Comparison of ENCODE assay signal across 13 cellular contexts in the genomic region with DNA sequence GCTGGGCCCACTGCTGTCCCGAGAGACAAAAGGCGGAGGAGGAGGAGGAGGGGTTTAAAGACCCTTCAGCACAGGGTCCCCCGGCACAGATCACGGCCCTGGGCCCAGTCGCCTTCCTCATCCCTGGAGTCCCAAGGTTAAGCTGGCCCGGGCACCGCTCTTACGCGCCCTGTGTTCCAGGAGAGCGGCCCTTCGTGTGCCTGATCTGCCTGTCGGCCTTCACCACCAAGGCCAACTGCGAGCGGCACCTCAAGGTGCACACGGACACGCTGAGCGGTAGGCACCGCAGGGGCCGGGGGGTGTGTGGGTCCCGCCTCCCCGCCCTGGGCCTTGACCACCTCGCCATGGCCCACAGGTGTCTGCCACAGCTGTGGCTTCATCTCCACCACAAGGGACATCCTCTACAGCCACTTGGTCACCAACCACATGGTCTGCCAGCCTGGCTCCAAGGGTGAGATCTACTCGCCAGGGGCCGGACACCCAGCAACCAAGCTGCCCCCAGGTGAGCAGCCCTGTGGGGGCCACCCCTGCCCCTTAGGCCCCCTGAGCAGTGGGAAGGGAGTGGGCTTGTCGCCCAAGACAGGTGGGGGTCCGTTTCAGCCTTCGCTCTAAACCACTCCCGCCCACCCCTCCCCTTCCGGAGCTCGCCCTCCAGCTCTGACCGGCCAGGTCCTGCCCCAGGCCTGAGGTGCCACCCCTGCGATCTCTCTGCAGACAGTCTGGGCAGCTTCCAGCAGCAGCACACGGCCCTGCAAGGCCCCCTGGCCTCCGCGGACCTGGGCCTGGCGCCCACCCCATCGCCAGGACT. TPM values are rescaled to one million over a fixed set of nuclear protein-coding genes. Genes with fewer than 3 reads are reported as not detected.
DNase-seq lines count a peak whose midpoint lies in the region; ATAC-seq and TF ChIP-seq lines count a peak whose summit lies in the region.
"Had no signal": no experiment of that assay in that cellular context is flagged by ENCODE, and none has a peak within 500 bp of the region (broad histone marks: within the 10 kb centered on the region; RNA-seq: fewer than 3 reads in every experiment).

No MANE protein-coding gene starts in this region.

- no peak overlapping the region for H3K9ac ChIP-seq in colonic mucosa (ENCODE audit: low read depth in 2 of 2, low read length in 2 of 2)

- H3K36me3 ChIP-seq in HEK293 (ENCODE audit: control insufficient read depth in 2 of 2, insufficient read depth in 1 of 2, low read length in 2 of 2) (peaks cover 0 to 40% of the 10 kb centered on the region in 2 experiments; a peak in 1 of 3 replicates), colonic mucosa (no peaks in the 10 kb centered on the region), left lung (no peaks in the 10 kb centered on the region), spleen (peaks cover 0 to 58% (median 15%) of the 10 kb centered on the region in 6 donors)

- H3K4me3 Mint-ChIP-seq in CD4-positive, alpha-beta T cell, result no peak overlapping the region
- H3K4me3 Mint-ChIP-seq: activated T-cell treated with anti-CD3 and anti-CD28 coated beads, Interleukin-2, amount 50 U/mL, for 72 hours had no signal

- peaks cover 6% of the 10 kb centered on the region; the same call in 1 of the 2 replicates for H3K4me1 ChIP-seq in HEK293 (ENCODE audit: control insufficient read depth, insufficient read depth, low read length)
- peaks cover 7% of the 10 kb centered on the region for H3K4me1 ChIP-seq in colonic mucosa
- peaks cover 7 to 11% of the 10 kb centered on the region in 2 donors for H3K4me1 ChIP-seq in left lung
- H3K4me1 ChIP-seq in spleen, result peaks cover 11 to 55% (median 27%) of the 10 kb centered on the region in 6 donors

- H3K36me3 Mint-ChIP-seq in CD4-positive, alpha-beta T cell (ENCODE audit: low read depth), result no peaks in the 10 kb centered on the region
- H3K36me3 Mint-ChIP-seq: CD4-positive, CD25-positive, alpha-beta regulatory T cell had no signal

- in situ Hi-C loops in ACHN (cut with HindIII; ENCODE audit: low pct_ligation_motif_present, low pct_unique_long_range_greater_than_20kb, low sequenced_read_pairs), result loop anchor here (25.0 kb wide), 1 partner anchor 95 kb away; no protein-coding TSS in a partner anchor

- H3K4me1 Mint-ChIP-seq in CD4-positive, alpha-beta T cell (ENCODE audit: low read depth), result peaks cover 11% of the 10 kb centered on the region

- DNase-seq in colonic mucosa (no peak), left lung (peak in 1 of 2 donors; percentile 74), spleen (peak; percentile 81), AG08395 (ENCODE audit: low spot score) (no peak), ACHN (no peak), GM10266 (ENCODE audit: extremely low spot score) (no peak)
- no peak for DNase-seq in CD4-positive, alpha-beta T cell
- DNase-seq: activated T-cell treated with anti-CD3 and anti-CD28 coated beads, Interleukin-2, amount 50 U/mL, for 72 hours; CD4-positive, CD25-positive, alpha-beta regulatory T cell; central memory CD4-positive, alpha-beta T cell; NCI-H1092 treated with DMSO at 0.1 percent for 48 hours; NCI-H82 had no signal

- TF ChIP-seq POLR2A in spleen (IDR thresholded peaks at IDR 0.05), result no peak

- no peaks in the 10 kb centered on the region for H3K9me3 Mint-ChIP-seq in CD4-positive, alpha-beta T cell
- H3K9me3 Mint-ChIP-seq: activated T-cell treated with anti-CD3 and anti-CD28 coated beads, Interleukin-2, amount 50 U/mL, for 72 hours had no signal

- H3K27ac Mint-ChIP-seq in CD4-positive, alpha-beta T cell, result no peak overlapping the region
- H3K27ac Mint-ChIP-seq: activated T-cell treated with anti-CD3 and anti-CD28 coated beads, Interleukin-2, amount 50 U/mL, for 72 hours; CD4-positive, CD25-positive, alpha-beta regulatory T cell had no signal

- intact Hi-C loops in colonic mucosa (cut with DNase I), result no loop called here
- intact Hi-C loops in left lung (cut with DNase I), result no loop called here
- intact Hi-C loops in spleen (cut with DNase I; ENCODE audit: low total_unique reads), result no loop called here
- intact Hi-C loops in CD4-positive, alpha-beta T cell (cut with DNase I, micrococcal nuclease), result loop anchor here in 1 of 2 experiments (10.0 kb wide), 1 partner anchor 578 kb away; a partner anchor contains a TSS

- POLR2A ChIA-PET in HEK293 (lab: Yijun Ruan, JAX), result interaction anchor here (0.6 kb wide), 1 partner anchor 10 kb away, joined by 3 read pairs; no protein-coding TSS in a partner anchor
- POLR2A ChIA-PET in CD4-positive, alpha-beta T cell (lab: Charles Lee), result no interaction called here

- no peak for TF ChIP-seq CTCF in HEK293 (tag by site-specific recombination; IDR thresholded peaks at IDR 0.05)
- TF ChIP-seq CTCF in colonic mucosa (IDR thresholded peaks at IDR 0.05), result no peak
- no peak for TF ChIP-seq CTCF in left lung (IDR thresholded peaks at IDR 0.05)
- no peak for TF ChIP-seq CTCF in spleen (IDR thresholded peaks at IDR 0.05 in 8 of 11, conservative IDR thresholded peaks at IDR 0.05 in 3 of 11)
- no peak for TF ChIP-seq CTCF in CD4-positive, alpha-beta T cell (IDR thresholded peaks at IDR 0.05)
- no peak for TF ChIP-seq CTCF in GM10266 (IDR thresholded peaks at IDR 0.05; ENCODE audit: control insufficient read depth, insufficient read depth, low read depth, missing control alignments)

- H3K27me3 ChIP-seq in colonic mucosa (no peaks in the 10 kb centered on the region), left lung (peaks cover 0 to under 1% of the 10 kb centered on the region in 2 donors), spleen (replicated peaks in 1 of 7) (no peaks in the 10 kb centered on the region)
- H3K27me3 ChIP-seq in CD4-positive, alpha-beta T cell (ENCODE audit: control insufficient read depth, insufficient read depth, low read length), result no peaks in the 10 kb centered on the region

- H3K9me3 ChIP-seq in HEK293 (ENCODE audit: control insufficient read depth, insufficient read depth, low read depth, low read length) (no peaks in the 10 kb centered on the region), colonic mucosa (no peaks in the 10 kb centered on the region), left lung (no peaks in the 10 kb centered on the region), spleen (no peaks in the 10 kb centered on the region)
- no peaks in the 10 kb centered on the region for H3K9me3 ChIP-seq in CD4-positive, alpha-beta T cell (ENCODE audit: control insufficient read depth, low read length)

- H3K4me3 ChIP-seq in HEK293 (ENCODE audit: low read depth, low read length) (no peak overlapping the region), colonic mucosa (peak overlapping the region; percentile 33), left lung (peak overlapping the region; percentile 24 to 56), spleen (peak overlapping the region in 2 of 8 donors; percentile 29 to 86)

- H3K27ac ChIP-seq in HEK293 (ENCODE audit: extremely low read depth, low read depth, low read length) (no peak overlapping the region), colonic mucosa (no peak overlapping the region), left lung (no peak overlapping the region), spleen (peak overlapping the region in 5 of 8 donors; percentile 37 to 54 (median 51))
- no peak overlapping the region for H3K27ac ChIP-seq in CD4-positive, alpha-beta T cell (ENCODE audit: low read depth, low read length)

- 69 to 88% (median 80%) methylated on average over 18 to 37 of the region's 37 CpGs for WGBS in spleen, 5 donors

- no peaks in the 10 kb centered on the region for H3K27me3 Mint-ChIP-seq in CD4-positive, alpha-beta T cell
- H3K27me3 Mint-ChIP-seq: CD4-positive, CD25-positive, alpha-beta regulatory T cell had no signal

- CTCF ChIA-PET in HEK293 (lab: Yijun Ruan, JAX), result interaction anchor here (1.2 kb wide), 1 partner anchor 94 kb away, joined by 3 read pairs; no protein-coding TSS in a partner anchor
- CTCF ChIA-PET in CD4-positive, alpha-beta T cell (lab: Charles Lee), result no interaction called here

- ATAC-seq in left lung, result no peak
- no peak for ATAC-seq in CD4-positive, alpha-beta T cell (ENCODE audit: poor library complexity)
- ATAC-seq: activated T-cell treated with anti-CD3 and anti-CD28 coated beads, Interleukin-2, amount 50 U/mL, for 72 hours had no signal

TF ChIP-seq in HEK293, 187 proteins besides CTCF, POLR2A, EP300 and RAD21:
- TF ChIP-seq, protein P1, sequence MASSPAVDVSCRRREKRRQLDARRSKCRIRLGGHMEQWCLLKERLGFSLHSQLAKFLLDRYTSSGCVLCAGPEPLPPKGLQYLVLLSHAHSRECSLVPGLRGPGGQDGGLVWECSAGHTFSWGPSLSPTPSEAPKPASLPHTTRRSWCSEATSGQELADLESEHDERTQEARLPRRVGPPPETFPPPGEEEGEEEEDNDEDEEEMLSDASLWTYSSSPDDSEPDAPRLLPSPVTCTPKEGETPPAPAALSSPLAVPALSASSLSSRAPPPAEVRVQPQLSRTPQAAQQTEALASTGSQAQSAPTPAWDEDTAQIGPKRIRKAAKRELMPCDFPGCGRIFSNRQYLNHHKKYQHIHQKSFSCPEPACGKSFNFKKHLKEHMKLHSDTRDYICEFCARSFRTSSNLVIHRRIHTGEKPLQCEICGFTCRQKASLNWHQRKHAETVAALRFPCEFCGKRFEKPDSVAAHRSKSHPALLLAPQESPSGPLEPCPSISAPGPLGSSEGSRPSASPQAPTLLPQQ (tag by site-specific recombination; IDR thresholded peaks at IDR 0.05), result 0 out of 2 replicates have a peak, but pooled peaks have one; percentile 28
- no peak for TF ChIP-seq ZNF530 (tag by site-specific recombination; IDR thresholded peaks at IDR 0.05; ENCODE audit: low read depth)
- peak; percentile 63 for TF ChIP-seq GLIS2 (tag by site-specific recombination; IDR thresholded peaks at IDR 0.05)
- TF ChIP-seq GLIS1 (tag by site-specific recombination; IDR thresholded peaks at IDR 0.05), result peak; percentile 81
TF ChIP-seq in HEK293: peak in this region for 3.

RNA-seq across cellular contexts. Expression of a gene that starts 37.6 kb away (rescaled TPM):
- total RNA-seq in colonic mucosa (10 to 100 TPM; 31.9 to 66.3 TPM), left lung (10 to 100 TPM; 37.1 to 48.2 TPM), spleen (10 to 100 TPM; 24.1 to 65.2 (median 53.6) TPM)
- 10 to 100 TPM; 18.0 to 29.3 (median 18.3) TPM for polyA plus RNA-seq in spleen
- total RNA-seq in CD4-positive, alpha-beta T cell, result 10 to 100 TPM; 92.6 to 93.7 TPM

Comparison
In these comparisons a context has a peak if more than half of its experiments do, and no peak if none do; other contexts are left out.
1. H3K27ac ChIP-seq: peak in spleen (5 of 8); none in HEK293 (single experiment), colonic mucosa (single experiment), left lung (0 of 2) and CD4-positive, alpha-beta T cell (single experiment).